10 cellular contexts compared by ENCODE assay signal in genomic region chr12:61870658-61871559, GRCh38.
A peak's percentile ranks its signal among the peaks of the same experiment; 100 is the strongest.
DNase-seq lines count a peak whose midpoint lies in the region; ATAC-seq and TF ChIP-seq lines count a peak whose summit lies in the region.
"Had no signal": no experiment of that assay in that cellular context is flagged by ENCODE, and none has a peak within 500 bp of the region (broad histone marks: within the 10 kb centered on the region; RNA-seq: fewer than 3 reads in every experiment).

No MANE protein-coding gene starts in this region.

- H3K9me3 ChIP-seq in Loucy (ENCODE audit: insufficient read depth, low read depth, low read length): no peaks in the 10 kb centered on the region
- H3K9me3 ChIP-seq in body of pancreas: no peaks in the 10 kb centered on the region

- TF ChIP-seq CTCF in Loucy (conservative IDR thresholded peaks at IDR 0.05; ENCODE audit: low read length) (no peak), body of pancreas (IDR thresholded peaks at IDR 0.05) (no peak), GM13976 (IDR thresholded peaks at IDR 0.05; ENCODE audit: borderline replicate concordance, control extremely low read depth, extremely low read depth, insufficient read depth, missing control alignments) (no peak)

- 53 to 68% methylated on average over 3 of the region's 3 CpGs for WGBS in body of pancreas, 2 donors

- no peaks in the 10 kb centered on the region for H4K20me1 ChIP-seq in Loucy (ENCODE audit: insufficient read depth, low read length, poor library complexity, severe bottlenecking)

- H3K27ac ChIP-seq in body of pancreas: no peak overlapping the region

- ATAC-seq in activated T-helper 17 cell treated with anti-CD3 and anti-CD28 coated beads, Interleukin-2, amount 50 U/mL, for 72 hours (replicated peaks): peak; percentile 34
- ATAC-seq in body of pancreas: no peak

- H3K4me1 ChIP-seq in Loucy (ENCODE audit: insufficient read depth, low read length, poor library complexity, severe bottlenecking): peaks cover 18% of the 10 kb centered on the region
- H3K4me1 ChIP-seq in body of pancreas: no peaks in the 10 kb centered on the region

- peak overlapping the region; percentile 82 for H2AFZ ChIP-seq in Loucy (ENCODE audit: low read length)

- in situ Hi-C loops in GM13976 (cut with MboI; ENCODE audit: low sequenced_read_pairs, unreplicated experiment): no loop called here

- H3K9ac ChIP-seq in Loucy (ENCODE audit: low read depth, low read length, poor library complexity, severe bottlenecking): no peak overlapping the region

- H3K4me2 ChIP-seq in Loucy (ENCODE audit: low read depth, low read length, poor library complexity, severe bottlenecking): peak overlapping the region; percentile 46

- no peaks in the 10 kb centered on the region for H3F3A ChIP-seq in Loucy (ENCODE audit: low read depth)

- no peak for TF ChIP-seq POLR2A in body of pancreas (IDR thresholded peaks at IDR 0.05)

- intact Hi-C loops in body of pancreas (cut with DNase I): no loop called here

- no peaks in the 10 kb centered on the region for H3K27me3 Mint-ChIP-seq in activated T-helper 17 cell treated with anti-CD3 and anti-CD28 coated beads, Interleukin-2, amount 50 U/mL, for 72 hours
- H3K27me3 Mint-ChIP-seq: stimulated activated naive CD8-positive, alpha-beta T cell treated with anti-CD3 and anti-CD28 coated beads, Interleukin-15, Interleukin-2, amounts not matched to agents 100 ng/mL and 50 ng/mL, for 24 hours had no signal

- H3K4me3 ChIP-seq in Loucy (ENCODE audit: low read length, poor library complexity, severe bottlenecking) (peak overlapping the region; percentile 27), body of pancreas (no peak overlapping the region)

- no peaks in the 10 kb centered on the region for H3K9me3 Mint-ChIP-seq in activated T-helper 17 cell treated with anti-CD3 and anti-CD28 coated beads, Interleukin-2, amount 50 U/mL, for 72 hours

- H3K27ac Mint-ChIP-seq in activated T-helper 17 cell treated with anti-CD3 and anti-CD28 coated beads, Interleukin-2, amount 50 U/mL, for 72 hours: no peak overlapping the region
- H3K27ac Mint-ChIP-seq: stimulated activated naive CD8-positive, alpha-beta T cell treated with anti-CD3 and anti-CD28 coated beads, Interleukin-15, Interleukin-2, amounts not matched to agents 100 ng/mL and 50 ng/mL, for 24 hours had no signal

- H3K4me1 Mint-ChIP-seq in activated T-helper 17 cell treated with anti-CD3 and anti-CD28 coated beads, Interleukin-2, amount 50 U/mL, for 72 hours: no peaks in the 10 kb centered on the region

- no peak overlapping the region for H3K4me3 Mint-ChIP-seq in activated T-helper 17 cell treated with anti-CD3 and anti-CD28 coated beads, Interleukin-2, amount 50 U/mL, for 72 hours
- H3K4me3 Mint-ChIP-seq: stimulated activated naive CD8-positive, alpha-beta T cell treated with anti-CD3 and anti-CD28 coated beads, Interleukin-15, Interleukin-2, amounts not matched to agents 100 ng/mL and 50 ng/mL, for 24 hours had no signal

- H3K36me3 ChIP-seq in Loucy (ENCODE audit: insufficient read depth, low read length) (no peaks in the 10 kb centered on the region), body of pancreas (replicated peaks in 1 of 2; ENCODE audit: insufficient read depth in 1 of 2, low read depth in 2 of 2) (no peaks in the 10 kb centered on the region)

- peak; percentile 7 for DNase-seq in stimulated activated CD4-positive, alpha-beta T cell treated with anti-CD3 and anti-CD28 coated beads, Interleukin-15, amount 100 ng/mL, for 24 hours
- no peak for DNase-seq in stimulated activated CD4-positive, alpha-beta T cell treated with anti-CD3 and anti-CD28 coated beads, Interleukin-4, amount 100 ng/mL, for 24 hours
- DNase-seq in HUDEP-2 (lab: John Stamatoyannopoulos, UW; ENCODE audit: unreplicated experiment in 76 of 76): no peak
- DNase-seq in body of pancreas: no peak
- no peak for DNase-seq in NCI-H446 treated with DMSO at 0.1 percent for 48 hours (lab: John Stamatoyannopoulos, UW)
- no peak for DNase-seq in GM13976 (ENCODE audit: low spot score)
- DNase-seq: nucleus accumbens had no signal

- no peaks in the 10 kb centered on the region for H3K79me2 ChIP-seq in Loucy (ENCODE audit: insufficient read depth, low read length)

- no peaks in the 10 kb centered on the region for H3K9me2 ChIP-seq in Loucy (replicated peaks; ENCODE audit: low read depth, low read length)

- H3K27me3 ChIP-seq in Loucy (ENCODE audit: insufficient read depth, low read length, poor library complexity, severe bottlenecking) (no peaks in the 10 kb centered on the region), body of pancreas (no peaks in the 10 kb centered on the region)

- no peaks in the 10 kb centered on the region for H3K36me3 Mint-ChIP-seq in activated T-helper 17 cell treated with anti-CD3 and anti-CD28 coated beads, Interleukin-2, amount 50 U/mL, for 72 hours (ENCODE audit: low read depth)
